ENCODE assay signal across 8 cellular contexts in genomic region chr6:79869600-79870084, GRCh38.
DNase-seq lines count a peak whose midpoint lies in the region; TF ChIP-seq lines count a peak whose summit lies in the region.

No MANE protein-coding gene starts in this region.

- POLR2A ChIA-PET in RWPE1 (lab: Yijun Ruan, JAX; ENCODE audit: low non-redundant PET), result no interaction called here

- H3K27ac ChIP-seq in RWPE1 (no peak overlapping the region), substantia nigra (ENCODE audit: low read depth, low read length, poor library complexity, severe bottlenecking) (no peak overlapping the region)

- TF ChIP-seq CTCF in RWPE1 (conservative IDR thresholded peaks at IDR 0.05; ENCODE audit: low read depth) (peak; percentile 95), fibroblast of villous mesenchyme (IDR thresholded peaks at IDR 0.05; ENCODE audit: insufficient read depth, low read depth, low read length) (peak; percentile 97)

- CTCF ChIA-PET in RWPE1 (lab: Yijun Ruan, JAX), result interaction anchor here (0.6 to 3.0 kb wide), 25 partner anchors 9 to 1898 kb away, joined by 3 to 27 read pairs (median 4); no protein-coding TSS in a partner anchor

- no peaks in the 10 kb centered on the region for H3K9me3 ChIP-seq in ES-I3 (ENCODE audit: control insufficient read depth, insufficient read depth, low read length)

- 0 out of 2 replicates have a peak overlapping the region, but pooled peaks have one; percentile 20 for H3K9ac ChIP-seq in ES-I3 (ENCODE audit: low read depth, low read length)

- H3K4me1 ChIP-seq in ES-I3 (ENCODE audit: insufficient read depth, low read length), result 0 out of 2 replicates have a peak, but pooled peaks cover 3% of the 10 kb centered on the region

- DNase-seq in H4 (ENCODE audit: low spot score) (peak; percentile 62), Kasumi-1 (lab: John Stamatoyannopoulos, UW) (peak; percentile 62 to 65), RWPE1 (ENCODE audit: low spot score) (peak; percentile 81), fibroblast of villous mesenchyme (ENCODE audit: low read depth) (peak; percentile 61), non-pigmented ciliary epithelial cell (ENCODE audit: low read depth) (peak; percentile 23), substantia nigra (lab: John Stamatoyannopoulos, UW) (peak in 48 of 49 donors; percentile 4 to 84 (median 54))
- DNase-seq in activated T-helper 9 cell treated with anti-CD3 and anti-CD28 coated beads, Interleukin-2, amount 50 U/mL, for 16 hours (ENCODE audit: low read depth), result peak; percentile 65

- H3K4me3 ChIP-seq in fibroblast of villous mesenchyme (ENCODE audit: low read depth, low read length), result peak overlapping the region; percentile 25

- no peaks in the 10 kb centered on the region for H3K36me3 ChIP-seq in ES-I3 (ENCODE audit: insufficient read depth, low read length)

Comparison
In these comparisons a context has a peak if more than half of its experiments do, and no peak if none do; other contexts are left out.
1. DNase-seq: peak in every context shown above with its lines; median percentile 81 in RWPE1; 65 in activated T-helper 9 cell treated with anti-CD3 and anti-CD28 coated beads, Interleukin-2, amount 50 U/mL, for 16 hours; 64 in Kasumi-1; 62 in H4; 61 in fibroblast of villous mesenchyme; 54 in substantia nigra; 23 in non-pigmented ciliary epithelial cell.